9 cellular contexts compared by ENCODE assay signal in genomic region chr20:23606652-23607049, GRCh38. TPM values are rescaled to one million over a fixed set of nuclear protein-coding genes. Genes with fewer than 3 reads are reported as not detected.
DNase-seq lines count a peak whose midpoint lies in the region; ATAC-seq and TF ChIP-seq lines count a peak whose summit lies in the region.
"Had no signal": no experiment of that assay in that cellular context is flagged by ENCODE, and none has a peak within 500 bp of the region (broad histone marks: within the 10 kb centered on the region; RNA-seq: fewer than 3 reads in every experiment).

No MANE protein-coding gene starts in this region.

- intact Hi-C loops in CD8-positive, alpha-beta T cell (cut with DNase I, micrococcal nuclease) = loop anchor here (1.0 to 5.0 kb wide), 5 partner anchors 164 to 1264 kb away; no protein-coding TSS in a partner anchor
- intact Hi-C loops in activated CD8-positive, alpha-beta T cell treated with anti-CD3 and anti-CD28 coated beads for 36 hours (cut with micrococcal nuclease) = loop anchor here (1.0 to 10.0 kb wide), 2 partner anchors 164 to 242 kb away; partner anchors contain the start of gene GZF1

- H3K9me3 ChIP-seq in CD8-positive, alpha-beta T cell (ENCODE audit: low read length) = no peaks in the 10 kb centered on the region
- H3K9me3 ChIP-seq in endodermal cell (ENCODE audit: control insufficient read depth, low read length) = no peaks in the 10 kb centered on the region

- H3K4me1 Mint-ChIP-seq in CD8-positive, alpha-beta T cell (ENCODE audit: low read depth) = peaks cover 5% of the 10 kb centered on the region
- H3K4me1 Mint-ChIP-seq in activated CD8-positive, alpha-beta T cell treated with anti-CD3 and anti-CD28 coated beads for 36 hours (ENCODE audit: low read depth) = peaks cover 4% of the 10 kb centered on the region
- peaks cover 3% of the 10 kb centered on the region for H3K4me1 Mint-ChIP-seq in endodermal cell
- no peaks in the 10 kb centered on the region for H3K4me1 Mint-ChIP-seq in mesothelial cell of epicardium

- 15 to 18% methylated on average over 8 to 9 of the region's 9 CpGs for WGBS in endodermal cell (ENCODE audit: insufficient coverage in 1 of 2, insufficient read length in 1 of 2), 2 experiments

- POLR2A ChIA-PET in CD8-positive, alpha-beta T cell (lab: Charles Lee) = no interaction called here
- POLR2A ChIA-PET in activated CD8-positive, alpha-beta T cell treated with anti-CD3 and anti-CD28 coated beads for 36 hours (lab: Charles Lee) = no interaction called here

- no peaks in the 10 kb centered on the region for H3K4me1 ChIP-seq in CD8-positive, alpha-beta T cell (ENCODE audit: insufficient read depth, low read length)
- H3K4me1 ChIP-seq in endodermal cell (ENCODE audit: control insufficient read depth, insufficient read depth, low read length) = no peaks in the 10 kb centered on the region

- no peaks in the 10 kb centered on the region for H3K27me3 Mint-ChIP-seq in CD8-positive, alpha-beta T cell (ENCODE audit: low read depth)
- H3K27me3 Mint-ChIP-seq in activated CD8-positive, alpha-beta T cell treated with anti-CD3 and anti-CD28 coated beads for 36 hours = no peaks in the 10 kb centered on the region
- peaks cover 3% of the 10 kb centered on the region for H3K27me3 Mint-ChIP-seq in endodermal cell (ENCODE audit: insufficient read depth)
- peaks cover 11% of the 10 kb centered on the region for H3K27me3 Mint-ChIP-seq in mesothelial cell of epicardium (ENCODE audit: low read depth)

- H3K9me3 Mint-ChIP-seq in CD8-positive, alpha-beta T cell = no peaks in the 10 kb centered on the region
- no peaks in the 10 kb centered on the region for H3K9me3 Mint-ChIP-seq in activated CD8-positive, alpha-beta T cell treated with anti-CD3 and anti-CD28 coated beads for 36 hours
- H3K9me3 Mint-ChIP-seq in endodermal cell (no peaks in the 10 kb centered on the region), mesothelial cell of epicardium (no peaks in the 10 kb centered on the region)

- peak; percentile 70 for TF ChIP-seq CTCF in CD8-positive, alpha-beta T cell (IDR thresholded peaks at IDR 0.05)
- TF ChIP-seq CTCF in activated CD8-positive, alpha-beta T cell treated with anti-CD3 and anti-CD28 coated beads for 36 hours (IDR thresholded peaks at IDR 0.05) = peak; percentile 81
- peak; percentile 95 for TF ChIP-seq CTCF in endodermal cell (conservative IDR thresholded peaks at IDR 0.05)
- TF ChIP-seq CTCF in mesothelial cell of epicardium (IDR thresholded peaks at IDR 0.05; ENCODE audit: unreplicated experiment) = peak; percentile 80

- H3K36me3 Mint-ChIP-seq in CD8-positive, alpha-beta T cell = no peaks in the 10 kb centered on the region
- H3K36me3 Mint-ChIP-seq in activated CD8-positive, alpha-beta T cell treated with anti-CD3 and anti-CD28 coated beads for 36 hours (ENCODE audit: low read depth) = no peaks in the 10 kb centered on the region
- no peaks in the 10 kb centered on the region for H3K36me3 Mint-ChIP-seq in endodermal cell (ENCODE audit: low read depth)
- H3K36me3 Mint-ChIP-seq in mesothelial cell of epicardium = no peaks in the 10 kb centered on the region

- H3K9ac ChIP-seq in endodermal cell (ENCODE audit: extremely low read depth, low read length, poor library complexity, severe bottlenecking) = no peak overlapping the region

- no peak overlapping the region for H3K4me3 ChIP-seq in CD8-positive, alpha-beta T cell (ENCODE audit: low read depth, low read length)
- no peak overlapping the region for H3K4me3 ChIP-seq in endodermal cell (ENCODE audit: low read length)

- H3K27ac ChIP-seq in CD8-positive, alpha-beta T cell (ENCODE audit: low read depth, low read length) = no peak overlapping the region
- H3K27ac ChIP-seq in endodermal cell (ENCODE audit: low read depth, low read length) = no peak overlapping the region

- H3K4me3 Mint-ChIP-seq in CD8-positive, alpha-beta T cell = no peak overlapping the region
- no peak overlapping the region for H3K4me3 Mint-ChIP-seq in activated CD8-positive, alpha-beta T cell treated with anti-CD3 and anti-CD28 coated beads for 36 hours
- H3K4me3 Mint-ChIP-seq in endodermal cell (no peak overlapping the region), mesothelial cell of epicardium (no peak overlapping the region)

- ATAC-seq in CD8-positive, alpha-beta T cell = peak; percentile 92
- ATAC-seq in GM19395 (IDR thresholded peaks at IDR 0.05; ENCODE audit: unreplicated experiment) = peak; percentile 93
- ATAC-seq in HG03520 (IDR thresholded peaks at IDR 0.05; ENCODE audit: unreplicated experiment) = peak; percentile 95
- peak; percentile 98 for ATAC-seq in activated CD8-positive, alpha-beta T cell treated with anti-CD3 and anti-CD28 coated beads for 36 hours

- no peaks in the 10 kb centered on the region for H3K36me3 ChIP-seq in CD8-positive, alpha-beta T cell (ENCODE audit: insufficient read depth, low read length)
- H3K36me3 ChIP-seq in endodermal cell (ENCODE audit: control insufficient read depth, insufficient read depth, low read length) = no peaks in the 10 kb centered on the region

- H3K27me3 ChIP-seq in CD8-positive, alpha-beta T cell (ENCODE audit: insufficient read depth, low read length) = no peaks in the 10 kb centered on the region
- H3K27me3 ChIP-seq in endodermal cell (ENCODE audit: control insufficient read depth, insufficient read depth, low read length, poor library complexity, severe bottlenecking) = no peaks in the 10 kb centered on the region

- CTCF ChIA-PET in CD8-positive, alpha-beta T cell (lab: Charles Lee) = interaction anchor here (0.7 to 13.4 kb wide), 15 partner anchors 9 to 266 kb away, joined by 3 to 185 read pairs (median 3); partner anchors contain the start of genes CST11 and CSTL1
- CTCF ChIA-PET in activated CD8-positive, alpha-beta T cell treated with anti-CD3 and anti-CD28 coated beads for 36 hours (lab: Charles Lee) = interaction anchor here (0.7 to 18.2 kb wide), 22 partner anchors 9 to 916 kb away, joined by 3 to 176 read pairs (median 3); partner anchors contain the start of genes CSTL1 and NAPB

- H3K27ac Mint-ChIP-seq in CD8-positive, alpha-beta T cell = no peak overlapping the region
- no peak overlapping the region for H3K27ac Mint-ChIP-seq in activated CD8-positive, alpha-beta T cell treated with anti-CD3 and anti-CD28 coated beads for 36 hours
- H3K27ac Mint-ChIP-seq in endodermal cell (no peak overlapping the region), mesothelial cell of epicardium (no peak overlapping the region)

- peak; percentile 32 to 74 (median 58) for DNase-seq in CD8-positive, alpha-beta T cell
- DNase-seq in NCI-H774 (lab: John Stamatoyannopoulos, UW) (peak; percentile 39), endodermal cell (peak; percentile 97), mesothelial cell of epicardium (ENCODE audit: low spot score in 2 of 2, unreplicated experiment in 2 of 2) (peak; percentile 65 to 85)
- DNase-seq in activated CD8-positive, alpha-beta T cell treated with anti-CD3 and anti-CD28 coated beads for 36 hours = peak; percentile 85
- DNase-seq in stimulated activated CD8-positive, alpha-beta memory T cell treated with anti-CD3 and anti-CD28 coated beads, Interleukin-7, amount 100 ng/mL, for 1 hour (ENCODE audit: low read depth in 2 of 2) = peak; percentile 4 to 35

RNA-seq across cellular contexts. Expression of gene CST9, which starts 0.9 kb away (rescaled TPM):
- not detected for total RNA-seq in CD8-positive, alpha-beta T cell
- total RNA-seq in activated CD8-positive, alpha-beta T cell treated with anti-CD3 and anti-CD28 coated beads for 36 hours = not detected
- total RNA-seq in endodermal cell = not detected
- polyA plus RNA-seq in endodermal cell (2013, experiment 1 of 2) = not detected
- polyA plus RNA-seq in endodermal cell (2013, experiment 2 of 2) = not detected
- total RNA-seq in mesothelial cell of epicardium = not detected in 3 replicates
- total RNA-seq: activated CD8-positive, alpha-beta memory T cell treated with anti-CD3 and anti-CD28 coated beads for 36 hours had no signal

RNA-seq across cellular contexts. Expression of gene CST3, which starts 31.1 kb away (rescaled TPM):
- total RNA-seq in CD8-positive, alpha-beta T cell = 1 to 10 TPM; 2.9 to 3.2 TPM
- 1 to 10 TPM in 1 of 2 experiments, under 1 TPM in 1; 0.72 to 1.2 TPM for total RNA-seq in activated CD8-positive, alpha-beta T cell treated with anti-CD3 and anti-CD28 coated beads for 36 hours
- total RNA-seq in endodermal cell (100 to 1,000 TPM; 131 to 177 TPM), mesothelial cell of epicardium (127 to 138 TPM (median 130 TPM) in 3 replicates)
- 161 TPM for polyA plus RNA-seq in endodermal cell (2013, experiment 1 of 2)
- 145 TPM for polyA plus RNA-seq in endodermal cell (2013, experiment 2 of 2)

RNA-seq across cellular contexts. Expression of gene CST9L, which starts 38.4 kb away (rescaled TPM):
- total RNA-seq in CD8-positive, alpha-beta T cell = not detected
- not detected for total RNA-seq in activated CD8-positive, alpha-beta T cell treated with anti-CD3 and anti-CD28 coated beads for 36 hours
- not detected for total RNA-seq in endodermal cell
- not detected for polyA plus RNA-seq in endodermal cell (2013, experiment 1 of 2)
- not detected for polyA plus RNA-seq in endodermal cell (2013, experiment 2 of 2)
- total RNA-seq in mesothelial cell of epicardium = not detected in 3 replicates
- total RNA-seq: activated CD8-positive, alpha-beta memory T cell treated with anti-CD3 and anti-CD28 coated beads for 36 hours had no signal

Comparison
In these comparisons a context has a peak if more than half of its experiments do, and no peak if none do; other contexts are left out.
1. DNase-seq: peak in every context shown above with its lines; median percentile 97 in endodermal cell; 85 in activated CD8-positive, alpha-beta T cell treated with anti-CD3 and anti-CD28 coated beads for 36 hours; 75 in mesothelial cell of epicardium; 58 in CD8-positive, alpha-beta T cell; 39 in NCI-H774; 20 in stimulated activated CD8-positive, alpha-beta memory T cell treated with anti-CD3 and anti-CD28 coated beads, Interleukin-7, amount 100 ng/mL, for 1 hour.
2. RNA of gene CST3, which starts 31.1 kb away (total RNA-seq): 131 to 177 TPM in endodermal cell and 127 to 138 TPM in mesothelial cell of epicardium; 2.9 to 3.2 TPM in CD8-positive, alpha-beta T cell and 0.72 to 1.2 TPM in activated CD8-positive, alpha-beta T cell treated with anti-CD3 and anti-CD28 coated beads for 36 hours; every median in the first group is over 10 times any median in the second.
3. Peak in every context shown above with its lines, with median percentiles within 50 percentile points of each other: ATAC-seq and CTCF ChIP-seq.